In the genomic region with DNA sequence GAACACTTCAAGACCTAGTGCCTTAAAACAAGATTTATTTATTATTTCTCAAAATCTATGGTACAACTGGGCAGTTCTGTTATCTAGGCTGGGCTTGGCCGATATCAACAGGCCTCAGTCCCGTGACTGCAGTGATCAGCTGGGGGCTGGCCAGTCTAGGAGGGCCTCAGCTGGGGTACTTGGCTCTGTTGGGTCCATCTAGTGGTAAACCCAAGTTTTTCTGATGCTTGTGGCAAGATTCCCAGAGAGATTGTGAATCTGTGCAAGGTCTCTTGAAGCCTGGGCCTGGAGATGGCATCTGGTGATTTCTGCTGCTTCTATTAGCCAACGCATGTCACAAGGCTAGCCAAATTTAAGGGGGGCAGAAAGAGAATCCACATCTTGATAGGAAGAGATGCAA, we compare ENCODE assay signal across 9 cellular contexts.
DNase-seq lines count a peak whose midpoint lies in the region; ATAC-seq lines count a peak whose summit lies in the region.
"Had no signal": no experiment of that assay in that cellular context is flagged by ENCODE, and none has a peak within 500 bp of the region (broad histone marks: within the 10 kb centered on the region; RNA-seq: fewer than 3 reads in every experiment).

No MANE protein-coding gene starts in this region.

- DNase-seq in ELF-1 (ENCODE audit: low read depth, low spot score): peak; percentile 58
- peak; percentile 74 for DNase-seq in NCI-H446 treated with DMSO at 0.1 percent for 48 hours (lab: John Stamatoyannopoulos, UW)
- DNase-seq in dermis blood vessel endothelial cell: peak; percentile 36
- peak; percentile 6 for DNase-seq in medulla oblongata (ENCODE audit: extremely low spot score)
- DNase-seq in NCI-H2029 treated with DMSO at 0.1 percent for 48 hours (lab: John Stamatoyannopoulos, UW): no peak
- no peak for DNase-seq in retina
- DNase-seq in NCI-H1048 (lab: John Stamatoyannopoulos, UW): no peak
- DNase-seq: activated CD4-positive, CD25-positive, alpha-beta regulatory T cell had no signal

- no peak for ATAC-seq in GM19467 (IDR thresholded peaks at IDR 0.05; ENCODE audit: unreplicated experiment)

Comparison
In these comparisons a context has a peak if more than half of its experiments do, and no peak if none do; other contexts are left out.
1. DNase-seq: peak in ELF-1 (single experiment), NCI-H446 treated with DMSO at 0.1 percent for 48 hours (single experiment), dermis blood vessel endothelial cell (single experiment) and medulla oblongata (single experiment); none in NCI-H2029 treated with DMSO at 0.1 percent for 48 hours (single experiment), retina (single experiment) and NCI-H1048 (single experiment).